Comparison of ENCODE assay signal across 3 cellular contexts in genomic region chr14:81345781-81346180, GRCh38.
"Had no signal": no experiment of that assay in that cellular context is flagged by ENCODE, and none has a peak within 500 bp of the region (broad histone marks: within the 10 kb centered on the region; RNA-seq: fewer than 3 reads in every experiment).

No MANE protein-coding gene starts in this region.

- DNase-seq: GDM1, GF-D8 had no signal

- H3K4me3 ChIP-seq: GM12878 had no signal

- ATAC-seq: GM12878 had no signal
